Comparison of ENCODE assay signal across 34 cellular contexts in genomic region chr4:86991998-86992397, GRCh38.
"Had no signal": no experiment of that assay in that cellular context is flagged by ENCODE, and none has a peak within 500 bp of the region (broad histone marks: within the 10 kb centered on the region; RNA-seq: fewer than 3 reads in every experiment).

No MANE protein-coding gene starts in this region.

- H3K4me1 ChIP-seq: breast epithelium, colonic mucosa had no signal

- ATAC-seq: activated CD4-positive, CD25-positive, alpha-beta regulatory T cell treated with anti-CD3 and anti-CD28 coated beads, Interleukin-2, amount 50 U/mL, for 24 hours; activated CD8-positive, alpha-beta T cell treated with anti-CD3 and anti-CD28 coated beads for 36 hours; activated naive CD8-positive, alpha-beta T cell treated with anti-CD3 and anti-CD28 coated beads, Interleukin-2, amount 50 U/mL, for 24 hours; activated T-cell treated with anti-CD3 and anti-CD28 coated beads, Interleukin-2, amount 50 U/mL, for 4 hours; activated T-helper 17 cell treated with anti-CD3 and anti-CD28 coated beads, Interleukin-2, amount 50 U/mL, for 72 hours; esophagus mucosa; T-helper 17 cell had no signal

- H3K36me3 ChIP-seq: adrenal gland, breast epithelium, cardiac muscle cell, colonic mucosa, WERI-Rb-1 had no signal

- H3K4me3 ChIP-seq: adrenal gland, breast epithelium, cardiac muscle cell, colonic mucosa had no signal

- H3K9me3 ChIP-seq: adrenal gland, breast epithelium, colonic mucosa had no signal

- FAIRE-seq: endometrium, endothelial cell of umbilical vein, frontal cortex had no signal

- H3K27me3 ChIP-seq: adrenal gland, breast epithelium, cardiac muscle cell, colonic mucosa had no signal

- H3K27ac ChIP-seq: adrenal gland, breast epithelium, cardiac muscle cell, colonic mucosa, epithelial cell of prostate, WERI-Rb-1 had no signal

- DNase-seq: activated B cell treated with CpG ODN at 0.5 μM for 24 hours; activated CD4-positive, alpha-beta T cell treated with anti-CD3 and anti-CD28 coated beads for 48 hours; activated CD4-positive, alpha-beta T cell treated with anti-CD3 and anti-CD28 coated beads, Interleukin-2, amount 50 U/mL, for 1 hour; activated CD4-positive, alpha-beta T cell treated with anti-CD3 and anti-CD28 coated beads, Interleukin-2, amount 50 U/mL, for 48 hours; activated CD8-positive, alpha-beta memory T cell treated with anti-CD3 and anti-CD28 coated beads for 24 hours; activated CD8-positive, alpha-beta T cell treated with anti-CD3 and anti-CD28 coated beads for 36 hours; activated effector memory CD4-positive, alpha-beta T cell treated with Interleukin-2 at 50 U/mL for 16 hours; activated gamma-delta T cell treated with Interleukin-2 at 50 U/mL for 16 hours; activated naive CD4-positive, alpha-beta T cell treated with anti-CD3 and anti-CD28 coated beads, Interleukin-2, amount 50 U/mL, for 16 hours; activated naive CD4-positive, alpha-beta T cell treated with Interleukin-2 at 50 U/mL for 16 hours; activated naive CD8-positive, alpha-beta T cell treated with anti-CD3 and anti-CD28 coated beads, Interleukin-2, amount 50 U/mL, for 24 hours; activated T-cell treated with anti-CD3 and anti-CD28 coated beads, Interleukin-2, amount 50 U/mL, for 4 hours; adrenal gland; amygdala; aorta; central memory CD4-positive, alpha-beta T cell; cerebellar nuclear complex; colonic mucosa; effector CD8-positive, alpha-beta T cell; foreskin fibroblast; head of caudate nucleus; T-helper 1 cell; T-helper 17 cell; T1000; WERI-Rb-1 had no signal
